Comparison of ENCODE assay signal across 16 cellular contexts in the genomic region with DNA sequence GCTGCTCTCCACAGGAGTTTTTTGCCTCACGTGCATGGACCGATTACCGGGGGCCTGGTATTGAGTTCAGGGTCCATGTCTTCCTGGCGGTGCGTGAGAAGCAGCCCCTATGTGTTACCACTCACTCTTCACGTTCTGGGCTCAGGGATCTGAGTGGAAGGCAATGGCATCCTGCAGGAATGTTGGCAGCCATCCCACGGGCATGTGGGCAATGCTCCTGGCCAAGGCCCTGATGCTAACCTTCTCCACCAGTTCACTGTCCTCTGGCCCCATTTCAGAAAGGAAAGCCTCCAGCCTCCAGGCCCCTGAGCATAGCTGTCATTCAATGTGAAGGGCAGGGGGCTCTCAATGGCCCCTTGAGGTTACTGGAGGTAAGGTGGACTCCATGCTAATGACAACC. TPM values are rescaled to one million over a fixed set of nuclear protein-coding genes. Genes with fewer than 3 reads are reported as not detected.
"Had no signal": no experiment of that assay in that cellular context is flagged by ENCODE, and none has a peak within 500 bp of the region (broad histone marks: within the 10 kb centered on the region; RNA-seq: fewer than 3 reads in every experiment).

No MANE protein-coding gene starts in this region.

- H3K27ac Mint-ChIP-seq: activated naive CD4-positive, alpha-beta T cell treated with anti-CD3 and anti-CD28 coated beads, Interleukin-2, amount 50 U/mL, for 24 hours; activated T-helper 17 cell treated with anti-CD3 and anti-CD28 coated beads, Interleukin-2, amount 50 U/mL, for 72 hours; stimulated activated naive CD8-positive, alpha-beta T cell treated with anti-CD3 and anti-CD28 coated beads, Interleukin-15, Interleukin-2, amounts not matched to agents 100 ng/mL and 50 ng/mL, for 24 hours had no signal

- H3K4me1 Mint-ChIP-seq: activated naive CD4-positive, alpha-beta T cell treated with anti-CD3 and anti-CD28 coated beads, Interleukin-2, amount 50 U/mL, for 24 hours; activated T-helper 17 cell treated with anti-CD3 and anti-CD28 coated beads, Interleukin-2, amount 50 U/mL, for 72 hours; central memory CD8-positive, alpha-beta T cell; naive thymus-derived CD8-positive, alpha-beta T cell had no signal

- H3K27me3 Mint-ChIP-seq: stimulated activated naive CD8-positive, alpha-beta T cell treated with anti-CD3 and anti-CD28 coated beads, Interleukin-15, Interleukin-2, amounts not matched to agents 100 ng/mL and 50 ng/mL, for 24 hours had no signal

- H3K36me3 Mint-ChIP-seq: activated naive CD4-positive, alpha-beta T cell treated with anti-CD3 and anti-CD28 coated beads, Interleukin-2, amount 50 U/mL, for 24 hours; naive thymus-derived CD8-positive, alpha-beta T cell had no signal

- ATAC-seq: activated T-helper 17 cell treated with anti-CD3 and anti-CD28 coated beads, Interleukin-2, amount 50 U/mL, for 72 hours; mucosa of descending colon; naive thymus-derived CD8-positive, alpha-beta T cell had no signal

- H3K36me3 ChIP-seq: thoracic aorta had no signal

- H3K27ac ChIP-seq: SK-N-MC, thoracic aorta had no signal

- DNase-seq: activated CD4-positive, alpha-beta T cell treated with anti-CD3 and anti-CD28 coated beads for 1 hour; activated CD4-positive, alpha-beta T cell treated with anti-CD3 and anti-CD28 coated beads, Interleukin-2, amount 50 U/mL, for 4 hours; activated T-cell treated with anti-CD3 and anti-CD28 coated beads for 4 hours; effector CD8-positive, alpha-beta T cell; foreskin fibroblast; glutamatergic neuron; mammary epithelial cell; mucosa of descending colon; naive thymus-derived CD8-positive, alpha-beta T cell had no signal

- H3K4me3 Mint-ChIP-seq: activated naive CD4-positive, alpha-beta T cell treated with anti-CD3 and anti-CD28 coated beads, Interleukin-2, amount 50 U/mL, for 24 hours; activated T-helper 17 cell treated with anti-CD3 and anti-CD28 coated beads, Interleukin-2, amount 50 U/mL, for 72 hours; central memory CD8-positive, alpha-beta T cell; naive thymus-derived CD8-positive, alpha-beta T cell; stimulated activated naive CD8-positive, alpha-beta T cell treated with anti-CD3 and anti-CD28 coated beads, Interleukin-15, Interleukin-2, amounts not matched to agents 100 ng/mL and 50 ng/mL, for 24 hours had no signal

- H3K9me3 ChIP-seq: mucosa of descending colon, thoracic aorta had no signal

- H3K4me3 ChIP-seq: mucosa of descending colon, SK-N-MC, thoracic aorta had no signal

- H3K9me3 Mint-ChIP-seq: activated naive CD4-positive, alpha-beta T cell treated with anti-CD3 and anti-CD28 coated beads, Interleukin-2, amount 50 U/mL, for 24 hours; activated T-helper 17 cell treated with anti-CD3 and anti-CD28 coated beads, Interleukin-2, amount 50 U/mL, for 72 hours; central memory CD8-positive, alpha-beta T cell; stimulated activated naive CD8-positive, alpha-beta T cell treated with anti-CD3 and anti-CD28 coated beads, Interleukin-15, Interleukin-2, amounts not matched to agents 100 ng/mL and 50 ng/mL, for 24 hours had no signal

RNA-seq across cellular contexts. Expression of a gene that starts 43.0 kb away (rescaled TPM):
- total RNA-seq: activated T-helper 17 cell treated with anti-CD3 and anti-CD28 coated beads, Interleukin-2, amount 50 U/mL, for 72 hours; naive thymus-derived CD8-positive, alpha-beta T cell; T-helper 1 cell treated with Interleukin-12 subunit alpha and Interleukin-12 subunit beta and Interleukin-4 antibody, amounts not matched to agents 30 ng/mL and 1 ng/mL, for 36 hours had no signal
- polyA plus RNA-seq: naive thymus-derived CD8-positive, alpha-beta T cell had no signal
